In the genomic region with DNA sequence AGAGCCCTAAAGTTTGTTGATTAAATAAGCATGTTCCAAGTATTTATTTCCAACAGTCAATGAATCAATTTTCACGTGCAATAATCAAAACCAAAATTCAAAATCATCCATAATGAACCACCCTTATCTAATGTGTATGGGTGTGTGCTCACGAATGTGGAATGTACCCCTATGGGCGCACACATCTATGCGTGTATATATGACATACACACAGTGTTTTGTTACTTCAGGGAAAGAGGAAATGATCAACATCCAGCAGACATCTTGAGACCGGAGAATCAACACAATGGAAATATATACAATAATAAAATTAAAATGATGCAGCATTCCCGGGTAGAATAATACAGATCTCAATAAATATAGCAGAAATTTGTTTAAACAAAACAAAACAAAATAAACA, we compare ENCODE assay signal across 1 cellular context.
TF ChIP-seq lines count a peak whose summit lies in the region.

No MANE protein-coding gene starts in this region.

TF ChIP-seq in GM23338, 12 proteins besides CTCF, POLR2A, EP300 and RAD21 (continued from another document):
- TF ChIP-seq, protein P1, sequence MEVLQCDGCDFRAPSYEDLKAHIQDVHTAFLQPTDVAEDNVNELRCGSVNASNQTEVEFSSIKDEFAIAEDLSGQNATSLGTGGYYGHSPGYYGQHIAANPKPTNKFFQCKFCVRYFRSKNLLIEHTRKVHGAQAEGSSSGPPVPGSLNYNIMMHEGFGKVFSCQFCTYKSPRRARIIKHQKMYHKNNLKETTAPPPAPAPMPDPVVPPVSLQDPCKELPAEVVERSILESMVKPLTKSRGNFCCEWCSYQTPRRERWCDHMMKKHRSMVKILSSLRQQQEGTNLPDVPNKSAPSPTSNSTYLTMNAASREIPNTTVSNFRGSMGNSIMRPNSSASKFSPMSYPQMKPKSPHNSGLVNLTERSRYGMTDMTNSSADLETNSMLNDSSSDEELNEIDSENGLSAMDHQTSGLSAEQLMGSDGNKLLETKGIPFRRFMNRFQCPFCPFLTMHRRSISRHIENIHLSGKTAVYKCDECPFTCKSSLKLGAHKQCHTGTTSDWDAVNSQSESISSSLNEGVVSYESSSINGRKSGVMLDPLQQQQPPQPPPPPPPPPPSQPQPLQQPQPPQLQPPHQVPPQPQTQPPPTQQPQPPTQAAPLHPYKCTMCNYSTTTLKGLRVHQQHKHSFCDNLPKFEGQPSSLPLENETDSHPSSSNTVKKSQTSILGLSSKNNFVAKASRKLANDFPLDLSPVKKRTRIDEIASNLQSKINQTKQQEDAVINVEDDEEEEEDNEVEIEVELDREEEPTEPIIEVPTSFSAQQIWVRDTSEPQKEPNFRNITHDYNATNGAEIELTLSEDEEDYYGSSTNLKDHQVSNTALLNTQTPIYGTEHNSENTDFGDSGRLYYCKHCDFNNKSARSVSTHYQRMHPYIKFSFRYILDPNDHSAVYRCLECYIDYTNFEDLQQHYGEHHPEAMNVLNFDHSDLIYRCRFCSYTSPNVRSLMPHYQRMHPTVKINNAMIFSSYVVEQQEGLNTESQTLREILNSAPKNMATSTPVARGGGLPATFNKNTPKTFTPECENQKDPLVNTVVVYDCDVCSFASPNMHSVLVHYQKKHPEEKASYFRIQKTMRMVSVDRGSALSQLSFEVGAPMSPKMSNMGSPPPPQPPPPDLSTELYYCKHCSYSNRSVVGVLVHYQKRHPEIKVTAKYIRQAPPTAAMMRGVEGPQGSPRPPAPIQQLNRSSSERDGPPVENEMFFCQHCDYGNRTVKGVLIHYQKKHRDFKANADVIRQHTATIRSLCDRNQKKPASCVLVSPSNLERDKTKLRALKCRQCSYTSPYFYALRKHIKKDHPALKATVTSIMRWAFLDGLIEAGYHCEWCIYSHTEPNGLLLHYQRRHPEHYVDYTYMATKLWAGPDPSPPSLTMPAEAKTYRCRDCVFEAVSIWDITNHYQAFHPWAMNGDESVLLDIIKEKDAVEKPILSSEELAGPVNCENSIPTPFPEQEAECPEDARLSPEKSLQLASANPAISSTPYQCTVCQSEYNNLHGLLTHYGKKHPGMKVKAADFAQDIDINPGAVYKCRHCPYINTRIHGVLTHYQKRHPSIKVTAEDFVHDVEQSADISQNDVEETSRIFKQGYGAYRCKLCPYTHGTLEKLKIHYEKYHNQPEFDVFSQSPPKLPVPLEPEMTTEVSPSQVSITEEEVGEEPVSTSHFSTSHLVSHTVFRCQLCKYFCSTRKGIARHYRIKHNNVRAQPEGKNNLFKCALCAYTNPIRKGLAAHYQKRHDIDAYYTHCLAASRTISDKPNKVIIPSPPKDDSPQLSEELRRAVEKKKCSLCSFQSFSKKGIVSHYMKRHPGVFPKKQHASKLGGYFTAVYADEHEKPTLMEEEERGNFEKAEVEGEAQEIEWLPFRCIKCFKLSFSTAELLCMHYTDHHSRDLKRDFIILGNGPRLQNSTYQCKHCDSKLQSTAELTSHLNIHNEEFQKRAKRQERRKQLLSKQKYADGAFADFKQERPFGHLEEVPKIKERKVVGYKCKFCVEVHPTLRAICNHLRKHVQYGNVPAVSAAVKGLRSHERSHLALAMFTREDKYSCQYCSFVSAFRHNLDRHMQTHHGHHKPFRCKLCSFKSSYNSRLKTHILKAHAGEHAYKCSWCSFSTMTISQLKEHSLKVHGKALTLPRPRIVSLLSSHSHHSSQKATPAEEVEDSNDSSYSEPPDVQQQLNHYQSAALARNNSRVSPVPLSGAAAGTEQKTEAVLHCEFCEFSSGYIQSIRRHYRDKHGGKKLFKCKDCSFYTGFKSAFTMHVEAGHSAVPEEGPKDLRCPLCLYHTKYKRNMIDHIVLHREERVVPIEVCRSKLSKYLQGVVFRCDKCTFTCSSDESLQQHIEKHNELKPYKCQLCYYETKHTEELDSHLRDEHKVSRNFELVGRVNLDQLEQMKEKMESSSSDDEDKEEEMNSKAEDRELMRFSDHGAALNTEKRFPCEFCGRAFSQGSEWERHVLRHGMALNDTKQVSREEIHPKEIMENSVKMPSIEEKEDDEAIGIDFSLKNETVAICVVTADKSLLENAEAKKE (CRISPR knock-in tag; IDR thresholded peaks at IDR 0.05), result no peak
- TF ChIP-seq, protein P2, sequence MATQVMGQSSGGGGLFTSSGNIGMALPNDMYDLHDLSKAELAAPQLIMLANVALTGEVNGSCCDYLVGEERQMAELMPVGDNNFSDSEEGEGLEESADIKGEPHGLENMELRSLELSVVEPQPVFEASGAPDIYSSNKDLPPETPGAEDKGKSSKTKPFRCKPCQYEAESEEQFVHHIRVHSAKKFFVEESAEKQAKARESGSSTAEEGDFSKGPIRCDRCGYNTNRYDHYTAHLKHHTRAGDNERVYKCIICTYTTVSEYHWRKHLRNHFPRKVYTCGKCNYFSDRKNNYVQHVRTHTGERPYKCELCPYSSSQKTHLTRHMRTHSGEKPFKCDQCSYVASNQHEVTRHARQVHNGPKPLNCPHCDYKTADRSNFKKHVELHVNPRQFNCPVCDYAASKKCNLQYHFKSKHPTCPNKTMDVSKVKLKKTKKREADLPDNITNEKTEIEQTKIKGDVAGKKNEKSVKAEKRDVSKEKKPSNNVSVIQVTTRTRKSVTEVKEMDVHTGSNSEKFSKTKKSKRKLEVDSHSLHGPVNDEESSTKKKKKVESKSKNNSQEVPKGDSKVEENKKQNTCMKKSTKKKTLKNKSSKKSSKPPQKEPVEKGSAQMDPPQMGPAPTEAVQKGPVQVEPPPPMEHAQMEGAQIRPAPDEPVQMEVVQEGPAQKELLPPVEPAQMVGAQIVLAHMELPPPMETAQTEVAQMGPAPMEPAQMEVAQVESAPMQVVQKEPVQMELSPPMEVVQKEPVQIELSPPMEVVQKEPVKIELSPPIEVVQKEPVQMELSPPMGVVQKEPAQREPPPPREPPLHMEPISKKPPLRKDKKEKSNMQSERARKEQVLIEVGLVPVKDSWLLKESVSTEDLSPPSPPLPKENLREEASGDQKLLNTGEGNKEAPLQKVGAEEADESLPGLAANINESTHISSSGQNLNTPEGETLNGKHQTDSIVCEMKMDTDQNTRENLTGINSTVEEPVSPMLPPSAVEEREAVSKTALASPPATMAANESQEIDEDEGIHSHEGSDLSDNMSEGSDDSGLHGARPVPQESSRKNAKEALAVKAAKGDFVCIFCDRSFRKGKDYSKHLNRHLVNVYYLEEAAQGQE (IDR thresholded peaks at IDR 0.05; ENCODE audit: unreplicated experiment), result no peak
- TF ChIP-seq EZH2 (IDR thresholded peaks at IDR 0.05; ENCODE audit: low read depth, unreplicated experiment) (no peak), ZNF331 (CRISPR knock-in tag; IDR thresholded peaks at IDR 0.05; ENCODE audit: low read depth) (no peak), CREB1 (CRISPR knock-in tag; IDR thresholded peaks at IDR 0.05; ENCODE audit: low read depth) (no peak), JUNB (IDR thresholded peaks at IDR 0.05; ENCODE audit: unreplicated experiment) (no peak)
- TF ChIP-seq, protein P3, sequence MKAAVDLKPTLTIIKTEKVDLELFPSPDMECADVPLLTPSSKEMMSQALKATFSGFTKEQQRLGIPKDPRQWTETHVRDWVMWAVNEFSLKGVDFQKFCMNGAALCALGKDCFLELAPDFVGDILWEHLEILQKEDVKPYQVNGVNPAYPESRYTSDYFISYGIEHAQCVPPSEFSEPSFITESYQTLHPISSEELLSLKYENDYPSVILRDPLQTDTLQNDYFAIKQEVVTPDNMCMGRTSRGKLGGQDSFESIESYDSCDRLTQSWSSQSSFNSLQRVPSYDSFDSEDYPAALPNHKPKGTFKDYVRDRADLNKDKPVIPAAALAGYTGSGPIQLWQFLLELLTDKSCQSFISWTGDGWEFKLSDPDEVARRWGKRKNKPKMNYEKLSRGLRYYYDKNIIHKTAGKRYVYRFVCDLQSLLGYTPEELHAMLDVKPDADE (IDR thresholded peaks at IDR 0.05), result no peak
